ENCODE assay signal across 8 cellular contexts in genomic region chr19:34678421-34678820, GRCh38. TPM values are rescaled to one million over a fixed set of nuclear protein-coding genes. Genes with fewer than 3 reads are reported as not detected.
DNase-seq lines count a peak whose midpoint lies in the region; ATAC-seq and TF ChIP-seq lines count a peak whose summit lies in the region.
"Had no signal": no experiment of that assay in that cellular context is flagged by ENCODE, and none has a peak within 500 bp of the region (broad histone marks: within the 10 kb centered on the region; RNA-seq: fewer than 3 reads in every experiment).

No MANE protein-coding gene starts in this region.

- ATAC-seq in right cardiac atrium: no peak
- ATAC-seq in GM19452 (IDR thresholded peaks at IDR 0.05; ENCODE audit: unreplicated experiment): no peak
- no peak for ATAC-seq in HG02852 (IDR thresholded peaks at IDR 0.05; ENCODE audit: unreplicated experiment)

- H3K9me3 ChIP-seq in right cardiac atrium (ENCODE audit: control insufficient read depth, low read length) (peaks cover 2% of the 10 kb centered on the region), smooth muscle cell (replicated peaks; ENCODE audit: low read depth) (no peaks in the 10 kb centered on the region)

- 47% methylated on average over 10 of the region's 10 CpGs for WGBS in right cardiac atrium
- 70% methylated on average over 10 of the region's 10 CpGs for WGBS in smooth muscle cell (ENCODE audit: low lambda C conversion rate)

- H3K4me3 ChIP-seq in HFF-Myc (replicated peaks; ENCODE audit: low read depth, low read length) (peak overlapping the region; percentile 63), right cardiac atrium (ENCODE audit: low read length) (peak overlapping the region; percentile 78), smooth muscle cell (peak overlapping the region; percentile 73)

- no peak overlapping the region for H2AFZ ChIP-seq in smooth muscle cell (ENCODE audit: low read depth)

- peak overlapping the region; percentile 98 for H3K9ac ChIP-seq in smooth muscle cell (ENCODE audit: low read depth)

- H3K36me3 ChIP-seq in smooth muscle cell (ENCODE audit: low read depth): peaks cover 42% of the 10 kb centered on the region

- peaks cover 12% of the 10 kb centered on the region for H3K79me2 ChIP-seq in smooth muscle cell (ENCODE audit: low read depth)

- H3K4me1 ChIP-seq in right cardiac atrium (ENCODE audit: control insufficient read depth, insufficient read depth, low read length) (peaks cover 2% of the 10 kb centered on the region), smooth muscle cell (ENCODE audit: low read depth) (peaks cover 9% of the 10 kb centered on the region)

- H3K27me3 ChIP-seq in right cardiac atrium (ENCODE audit: control insufficient read depth, insufficient read depth) (no peaks in the 10 kb centered on the region), smooth muscle cell (ENCODE audit: low read depth) (no peaks in the 10 kb centered on the region)

- H3K27ac ChIP-seq in VCaP (peak overlapping the region; percentile 96), right cardiac atrium (ENCODE audit: low read length) (no peak overlapping the region), smooth muscle cell (ENCODE audit: low read depth) (peak overlapping the region; percentile 99)

- H4K20me1 ChIP-seq in smooth muscle cell (ENCODE audit: low read depth): no peaks in the 10 kb centered on the region

- DNase-seq in HFF-Myc (ENCODE audit: extremely low read depth, low read depth): no peak
- no peak for DNase-seq in right cardiac atrium
- no peak for DNase-seq in smooth muscle cell (lab: John Stamatoyannopoulos, UW; ENCODE audit: unreplicated experiment)
- no peak for DNase-seq in OCI-M2 (lab: John Stamatoyannopoulos, UW; ENCODE audit: unreplicated experiment)
- DNase-seq: activated CD4-positive, CD25-positive, alpha-beta regulatory T cell treated with anti-CD3 and anti-CD28 coated beads, Interleukin-2, amount 50 U/mL, for 72 hours had no signal

- H3K4me2 ChIP-seq in smooth muscle cell: peak overlapping the region; percentile 96

- TF ChIP-seq CTCF in HFF-Myc (IDR thresholded peaks at IDR 0.05; ENCODE audit: low read depth, low read length, missing control alignments): no peak
- no peak for TF ChIP-seq CTCF in VCaP (conservative IDR thresholded peaks at IDR 0.05)
- no peak for TF ChIP-seq CTCF in smooth muscle cell (IDR thresholded peaks at IDR 0.05; ENCODE audit: borderline replicate concordance, insufficient read depth, poor library complexity, severe bottlenecking)

- H3F3A ChIP-seq in smooth muscle cell (ENCODE audit: low read depth): no peaks in the 10 kb centered on the region

- intact Hi-C loops in right cardiac atrium (cut with DNase I): no loop called here

RNA-seq across cellular contexts. Expression of gene ZNF302, which starts 0.9 kb away (rescaled TPM):
- total RNA-seq in right cardiac atrium (10 to 100 TPM; 30.2 to 47.3 (median 41.3) TPM), smooth muscle cell (16.0 and 34.6 TPM in 2 replicates)
- polyA plus RNA-seq in right cardiac atrium (25.1 TPM), smooth muscle cell (11.5 and 17.5 TPM in 2 replicates)

RNA-seq across cellular contexts. Expression of gene SCGB2B2, which starts 1.5 kb away (rescaled TPM):
- total RNA-seq in right cardiac atrium (under 1 TPM; 0.37 to 0.72 (median 0.55) TPM), smooth muscle cell (not detected in 2 replicates)
- polyA plus RNA-seq in right cardiac atrium (0.68 TPM), smooth muscle cell (0.73 TPM in 1 of 2 replicates, not detected in the other)

RNA-seq across cellular contexts. Expression of gene ZNF181, which starts 55.6 kb away (rescaled TPM):
- total RNA-seq in right cardiac atrium (10 to 100 TPM; 18.3 to 24.7 (median 20.8) TPM), smooth muscle cell (9.7 and 33.8 TPM in 2 replicates)
- polyA plus RNA-seq in right cardiac atrium (15.1 TPM), smooth muscle cell (4.1 and 7.1 TPM in 2 replicates)
